13 cellular contexts compared by ENCODE assay signal in genomic region chr1:92958203-92958970, GRCh38. TPM values are rescaled to one million over a fixed set of nuclear protein-coding genes. Genes with fewer than 3 reads are reported as not detected.
DNase-seq lines count a peak whose midpoint lies in the region; ATAC-seq and TF ChIP-seq lines count a peak whose summit lies in the region.
"Had no signal": no experiment of that assay in that cellular context is flagged by ENCODE, and none has a peak within 500 bp of the region (broad histone marks: within the 10 kb centered on the region; RNA-seq: fewer than 3 reads in every experiment).

No MANE protein-coding gene starts in this region.

- H2AFZ ChIP-seq in SU-DHL-6 (ENCODE audit: low read depth, low read length, severe bottlenecking): no peak overlapping the region

- no peak overlapping the region for H3K27ac Mint-ChIP-seq in activated T-cell treated with anti-CD3 and anti-CD28 coated beads, Interleukin-2, amount 50 U/mL, for 72 hours
- H3K27ac Mint-ChIP-seq in activated T-cell treated with anti-CD3 and anti-CD28 coated beads, Interleukin-2, amount 50 U/mL, for 24 hours: no peak overlapping the region
- H3K27ac Mint-ChIP-seq in immature natural killer cell: peak overlapping the region; percentile 51 to 94 (median 84)

- no peak for TF ChIP-seq POLR2A in transverse colon (IDR thresholded peaks at IDR 0.05)

- ATAC-seq in activated T-cell treated with anti-CD3 and anti-CD28 coated beads, Interleukin-2, amount 50 U/mL, for 72 hours (replicated peaks in 1 of 2): no peak
- ATAC-seq: Panc1 had no signal

- POLR2A ChIA-PET in HEK293T (lab: Yijun Ruan, JAX): no interaction called here

- no peak for TF ChIP-seq EP300 in transverse colon (IDR thresholded peaks at IDR 0.05; ENCODE audit: low read depth)

- peak overlapping the region; percentile 98 for H3K9ac ChIP-seq in SU-DHL-6 (ENCODE audit: low read length)

- H3K27me3 ChIP-seq in SU-DHL-6 (ENCODE audit: low read length) (no peaks in the 10 kb centered on the region), transverse colon (no peaks in the 10 kb centered on the region)
- H3K27me3 ChIP-seq: tibial nerve had no signal

- H3K4me2 ChIP-seq in SU-DHL-6 (ENCODE audit: low read depth, low read length, poor library complexity, severe bottlenecking): peak overlapping the region; percentile 91

- H3K4me1 ChIP-seq in transverse colon: peaks cover 13 to 46% (median 21%) of the 10 kb centered on the region in 4 donors

- peak overlapping the region; percentile 8 to 80 for H3K4me3 Mint-ChIP-seq in activated T-cell treated with anti-CD3 and anti-CD28 coated beads, Interleukin-2, amount 50 U/mL, for 72 hours
- H3K4me3 Mint-ChIP-seq in activated T-cell treated with anti-CD3 and anti-CD28 coated beads, Interleukin-2, amount 50 U/mL, for 24 hours: no peak overlapping the region
- H3K4me3 Mint-ChIP-seq in immature natural killer cell: peak overlapping the region in 4 of 5 donors; percentile 19 to 65 (median 35)

- TF ChIP-seq CTCF in SU-DHL-6 (IDR thresholded peaks at IDR 0.05; ENCODE audit: insufficient read depth, low read length, poor library complexity, severe bottlenecking) (no peak), transverse colon (IDR thresholded peaks at IDR 0.05) (no peak)

- H3K27ac ChIP-seq in SU-DHL-6 (ENCODE audit: low read depth, low read length) (peak overlapping the region; percentile 98), transverse colon (peak overlapping the region; percentile 10 to 98 (median 97))
- H3K27ac ChIP-seq: tibial nerve had no signal

- peaks cover 57% of the 10 kb centered on the region for H3F3A ChIP-seq in SU-DHL-6 (ENCODE audit: insufficient read depth)

- CTCF ChIA-PET in HEK293T (lab: Yijun Ruan, JAX): interaction anchor here (0.7 to 1.2 kb wide), 2 partner anchors 9 to 173 kb away, joined by 3 read pairs; partner anchors contain the start of gene EVI5

- H3K9me2 ChIP-seq in SU-DHL-6 (replicated peaks; ENCODE audit: insufficient read depth, low read length): no peaks in the 10 kb centered on the region

- H3K9me3 ChIP-seq in SU-DHL-6 (ENCODE audit: insufficient read depth, low read length): no peaks in the 10 kb centered on the region
- no peaks in the 10 kb centered on the region for H3K9me3 ChIP-seq in transverse colon
- H3K9me3 ChIP-seq: tibial nerve had no signal

- peaks cover 54% of the 10 kb centered on the region for H3K4me1 Mint-ChIP-seq in activated T-cell treated with anti-CD3 and anti-CD28 coated beads, Interleukin-2, amount 50 U/mL, for 72 hours (ENCODE audit: low read depth)
- peaks cover 53% of the 10 kb centered on the region for H3K4me1 Mint-ChIP-seq in activated T-cell treated with anti-CD3 and anti-CD28 coated beads, Interleukin-2, amount 50 U/mL, for 24 hours (ENCODE audit: low read depth)
- H3K4me1 Mint-ChIP-seq in immature natural killer cell: peaks cover 53 to 55% of the 10 kb centered on the region in 2 donors

- no peak for DNase-seq in activated T-cell treated with anti-CD3 and anti-CD28 coated beads, Interleukin-2, amount 50 U/mL, for 72 hours
- DNase-seq in activated T-cell treated with anti-CD3 and anti-CD28 coated beads, Interleukin-2, amount 50 U/mL, for 24 hours: no peak
- DNase-seq in immature natural killer cell (no peak), transverse colon (no peak), epidermal melanocyte (ENCODE audit: insufficient read length, low spot score) (no peak), HEK293T (ENCODE audit: extremely low spot score) (no peak), Ammon's horn (ENCODE audit: low spot score) (no peak)
- DNase-seq: DMS153; NCI-H1694; stimulated activated CD4-positive, alpha-beta T cell treated with anti-CD3 and anti-CD28 coated beads, Interleukin-12 subunit alpha, Interleukin-12 subunit beta, amount 100 ng/mL, for 4 hours had no signal

- intact Hi-C loops in transverse colon (cut with DNase I; ENCODE audit: low total_unique reads): no loop called here

- H3K79me2 ChIP-seq in SU-DHL-6 (ENCODE audit: insufficient read depth, low read length): peaks cover 72% of the 10 kb centered on the region

- no peaks in the 10 kb centered on the region for H4K20me1 ChIP-seq in SU-DHL-6 (ENCODE audit: low read depth, low read length)

- no peaks in the 10 kb centered on the region for H3K27me3 Mint-ChIP-seq in activated T-cell treated with anti-CD3 and anti-CD28 coated beads, Interleukin-2, amount 50 U/mL, for 72 hours (ENCODE audit: low read depth)
- H3K27me3 Mint-ChIP-seq in activated T-cell treated with anti-CD3 and anti-CD28 coated beads, Interleukin-2, amount 50 U/mL, for 24 hours: no peaks in the 10 kb centered on the region
- H3K27me3 Mint-ChIP-seq in immature natural killer cell (ENCODE audit: low read depth in 3 of 3): peaks cover 5 to 30% (median 14%) of the 10 kb centered on the region in 3 donors

- H3K36me3 ChIP-seq in SU-DHL-6 (ENCODE audit: low read length) (no peaks in the 10 kb centered on the region), transverse colon (no peaks in the 10 kb centered on the region)
- H3K36me3 ChIP-seq: tibial nerve had no signal

- H3K9me3 Mint-ChIP-seq in activated T-cell treated with anti-CD3 and anti-CD28 coated beads, Interleukin-2, amount 50 U/mL, for 72 hours: no peaks in the 10 kb centered on the region
- H3K9me3 Mint-ChIP-seq in activated T-cell treated with anti-CD3 and anti-CD28 coated beads, Interleukin-2, amount 50 U/mL, for 24 hours: no peaks in the 10 kb centered on the region
- no peaks in the 10 kb centered on the region for H3K9me3 Mint-ChIP-seq in immature natural killer cell

- in situ Hi-C loops in transverse colon (cut with MboI; ENCODE audit: low pct_ligation_motif_present in 1 of 4, low pct_unique_long_range_greater_than_20kb in 1 of 4, low sequenced_read_pairs in 3 of 4): no loop called here

- peak overlapping the region; percentile 44 for H3K4me3 ChIP-seq in SU-DHL-6 (ENCODE audit: insufficient read depth, low read length, poor library complexity, severe bottlenecking)
- H3K4me3 ChIP-seq in transverse colon: no peak overlapping the region
- H3K4me3 ChIP-seq: tibial nerve had no signal

- 52 to 64% methylated on average over 1 of the region's 1 CpG for WGBS in transverse colon (ENCODE audit: low coverage in 1 of 2), 2 donors

- H3K36me3 Mint-ChIP-seq in activated T-cell treated with anti-CD3 and anti-CD28 coated beads, Interleukin-2, amount 50 U/mL, for 72 hours (ENCODE audit: insufficient read depth in 2 of 2): peaks cover 2 to 5% of the 10 kb centered on the region in 2 donors
- H3K36me3 Mint-ChIP-seq in activated T-cell treated with anti-CD3 and anti-CD28 coated beads, Interleukin-2, amount 50 U/mL, for 24 hours (ENCODE audit: low read depth): peaks cover 8% of the 10 kb centered on the region
- no peaks in the 10 kb centered on the region for H3K36me3 Mint-ChIP-seq in immature natural killer cell

TF ChIP-seq in HEK293T, 16 proteins besides CTCF, POLR2A, EP300 and RAD21:
- TF ChIP-seq LEF1 (IDR thresholded peaks at IDR 0.05; ENCODE audit: borderline replicate concordance): no peak
- no peak for TF ChIP-seq ARNT (IDR thresholded peaks at IDR 0.05)
- TF ChIP-seq BHLHE40 (IDR thresholded peaks at IDR 0.05; ENCODE audit: borderline replicate concordance): no peak
- TF ChIP-seq TARDBP (IDR thresholded peaks at IDR 0.05): no peak
- no peak for TF ChIP-seq CTBP1 (IDR thresholded peaks at IDR 0.05; ENCODE audit: borderline replicate concordance)
- no peak for TF ChIP-seq L3MBTL2 (conservative IDR thresholded peaks at IDR 0.05)
- TF ChIP-seq HDGF (IDR thresholded peaks at IDR 0.05; ENCODE audit: borderline replicate concordance): no peak
- TF ChIP-seq ELF4 (IDR thresholded peaks at IDR 0.05): no peak
- TF ChIP-seq SUZ12 (IDR thresholded peaks at IDR 0.05): no peak
- no peak for TF ChIP-seq PKNOX1 (IDR thresholded peaks at IDR 0.05)
- TF ChIP-seq FOXK2 (IDR thresholded peaks at IDR 0.05): no peak
- TF ChIP-seq FOXM1 (IDR thresholded peaks at IDR 0.05; ENCODE audit: borderline replicate concordance): no peak

RNA-seq across cellular contexts. Expression of gene DIPK1A, which starts 2.9 kb away (rescaled TPM):
- total RNA-seq in activated T-cell treated with anti-CD3 and anti-CD28 coated beads, Interleukin-2, amount 50 U/mL, for 72 hours: 1 to 10 TPM; 8.4 to 9.3 TPM
- polyA plus RNA-seq in immature natural killer cell: 10 to 100 TPM; 10.9 to 32.4 (median 27.0) TPM
- total RNA-seq in transverse colon: 10 to 100 TPM in 2 of 4 donors, 1 to 10 TPM in 2; 6.0 to 17.9 (median 11.2) TPM

Comparison
In these comparisons a context has a peak if more than half of its experiments do, and no peak if none do; other contexts are left out.
1. H3K27ac Mint-ChIP-seq: peak in immature natural killer cell (6 of 6); none in activated T-cell treated with anti-CD3 and anti-CD28 coated beads, Interleukin-2, amount 50 U/mL, for 72 hours (single experiment) and activated T-cell treated with anti-CD3 and anti-CD28 coated beads, Interleukin-2, amount 50 U/mL, for 24 hours (single experiment).